Comparison of ENCODE assay signal across 14 cellular contexts in genomic region chr11:27041141-27041869, GRCh38. TPM values are rescaled to one million over a fixed set of nuclear protein-coding genes. Genes with fewer than 3 reads are reported as not detected.
DNase-seq lines count a peak whose midpoint lies in the region; TF ChIP-seq lines count a peak whose summit lies in the region.
"Had no signal": no experiment of that assay in that cellular context is flagged by ENCODE, and none has a peak within 500 bp of the region (broad histone marks: within the 10 kb centered on the region; RNA-seq: fewer than 3 reads in every experiment).

No MANE protein-coding gene starts in this region.

- no peaks in the 10 kb centered on the region for H3K27me3 ChIP-seq in thymus (ENCODE audit: control insufficient read depth, insufficient read depth)

- H3K36me3 ChIP-seq in thymus (ENCODE audit: control insufficient read depth, insufficient read depth), result no peaks in the 10 kb centered on the region

- WGBS in thymus, result 90% methylated on average over 2 of the region's 2 CpGs

- H3K27ac ChIP-seq in thymus (ENCODE audit: low read depth), result peak overlapping the region; percentile 42
- H3K27ac ChIP-seq: HL-60, psoas muscle had no signal

- no peaks in the 10 kb centered on the region for H3K9me3 ChIP-seq in thymus (ENCODE audit: control insufficient read depth)
- H3K9me3 ChIP-seq: psoas muscle had no signal

- in situ Hi-C loops in astrocyte of the cerebellum (cut with HindIII; ENCODE audit: low sequenced_read_pairs), result no loop called here
- in situ Hi-C loops in GM13977 (cut with MboI; ENCODE audit: low pct_unique_long_range_greater_than_20kb, low sequenced_read_pairs, unreplicated experiment), result no loop called here

- TF ChIP-seq CTCF in astrocyte of the cerebellum (IDR thresholded peaks at IDR 0.05; ENCODE audit: low read depth, low read length, missing control alignments), result no peak
- TF ChIP-seq CTCF in GM10266 (IDR thresholded peaks at IDR 0.05; ENCODE audit: control insufficient read depth, insufficient read depth, low read depth, missing control alignments), result no peak
- TF ChIP-seq CTCF in GM13977 (IDR thresholded peaks at IDR 0.05; ENCODE audit: extremely low read depth, insufficient read depth, missing control alignments), result no peak

- DNase-seq in NCI-H526 treated with DMSO at 0.1 percent for 48 hours (lab: John Stamatoyannopoulos, UW) (peak; percentile 19), astrocyte of the cerebellum (ENCODE audit: low read depth) (peak; percentile 11), iris pigment epithelial cell (ENCODE audit: low read depth) (peak; percentile 22), GM10266 (ENCODE audit: extremely low spot score) (no peak), GM19240 (ENCODE audit: insufficient read length, low spot score) (no peak), GM13977 (ENCODE audit: low spot score) (no peak)
- DNase-seq: activated T-cell treated with anti-CD3 and anti-CD28 coated beads, Interleukin-2, amount 50 U/mL, for 24 hours; CD8-positive, alpha-beta memory T cell; NCI-H2171 treated with DMSO at 0.1 percent for 48 hours; psoas muscle; stimulated activated CD4-positive, alpha-beta T cell treated with anti-CD3 and anti-CD28 coated beads, Interleukin-4, amount 100 ng/mL, for 24 hours; stimulated activated naive B cell treated with anti-CD40 and anti-IgM and Interleukin-4, amounts not matched to agents 10 μg/mL and 1 μg/mL and 100 μg/mL, for 72 hours had no signal

- H3K4me3 ChIP-seq in astrocyte of the cerebellum (ENCODE audit: low read depth, low read length) (no peak overlapping the region), thymus (ENCODE audit: low read length) (no peak overlapping the region)
- H3K4me3 ChIP-seq: psoas muscle had no signal

- H3K4me1 ChIP-seq in thymus (ENCODE audit: control insufficient read depth, insufficient read depth, low read length), result no peaks in the 10 kb centered on the region
- H3K4me1 ChIP-seq: psoas muscle had no signal

RNA-seq across cellular contexts. Expression of gene BBOX1, which starts 0.7 kb away (rescaled TPM):
- polyA plus RNA-seq in thymus, result 8.5 TPM
- polyA plus RNA-seq: CD8-positive, alpha-beta memory T cell had no signal

RNA-seq across cellular contexts. Expression of gene FIBIN, which starts 47.4 kb away (rescaled TPM):
- polyA plus RNA-seq in thymus, result 9.6 TPM
- polyA plus RNA-seq: CD8-positive, alpha-beta memory T cell had no signal

Comparison
In these comparisons a context has a peak if more than half of its experiments do, and no peak if none do; other contexts are left out.
1. DNase-seq: peak in NCI-H526 treated with DMSO at 0.1 percent for 48 hours (single experiment), astrocyte of the cerebellum (single experiment) and iris pigment epithelial cell (single experiment); none in GM10266 (single experiment), GM19240 (single experiment) and GM13977 (single experiment).